29 cellular contexts compared by ENCODE assay signal in genomic region chr12:1419849-1420371, GRCh38.
"Had no signal": no experiment of that assay in that cellular context is flagged by ENCODE, and none has a peak within 500 bp of the region (broad histone marks: within the 10 kb centered on the region; RNA-seq: fewer than 3 reads in every experiment).

No MANE protein-coding gene starts in this region.

- H3K4me1 ChIP-seq: Peyer's patch had no signal

- H3K27ac Mint-ChIP-seq: activated B cell treated with CpG ODN at 0.5 μM for 24 hours; activated CD4-positive, alpha-beta memory T cell treated with anti-CD3 and anti-CD28 coated beads for 36 hours; activated CD4-positive, alpha-beta T cell treated with anti-CD3 and anti-CD28 coated beads, Interleukin-2, amount 10 ng/mL, durations not matched to agents 7 days and 5 days; activated naive CD4-positive, alpha-beta T cell treated with anti-CD3 and anti-CD28 coated beads, Interleukin-2, amount 10 ng/mL, durations not matched to agents 7 days and 5 days; activated naive CD8-positive, alpha-beta T cell treated with anti-CD3 and anti-CD28 coated beads for 36 hours; activated T-cell treated with anti-CD3 and anti-CD28 coated beads, Interleukin-2, amount 50 U/mL, for 72 hours; activated T-helper 2 cell treated with anti-CD3 and anti-CD28 coated beads, Interferon-gamma antibody, Interleukin-2, Interleukin-4, amounts not matched to agents 10 μg/mL and 5 μg/mL and 100 μg/mL, durations not matched to agents 14 hours and 24 hours and 36 hours had no signal

- H3K27me3 ChIP-seq: brain microvascular endothelial cell, cardiac muscle cell, MG63, Peyer's patch, SJSA1 had no signal

- H3K4me3 Mint-ChIP-seq: activated B cell treated with CpG ODN at 0.5 μM for 24 hours; activated CD4-positive, alpha-beta memory T cell treated with anti-CD3 and anti-CD28 coated beads for 36 hours; activated CD4-positive, alpha-beta T cell treated with anti-CD3 and anti-CD28 coated beads, Interleukin-2, amount 10 ng/mL, durations not matched to agents 7 days and 5 days; activated naive CD4-positive, alpha-beta T cell treated with anti-CD3 and anti-CD28 coated beads, Interleukin-2, amount 10 ng/mL, durations not matched to agents 7 days and 5 days; activated naive CD8-positive, alpha-beta T cell treated with anti-CD3 and anti-CD28 coated beads for 36 hours; activated T-cell treated with anti-CD3 and anti-CD28 coated beads, Interleukin-2, amount 50 U/mL, for 72 hours had no signal

- H3K4me1 Mint-ChIP-seq: activated naive CD8-positive, alpha-beta T cell treated with anti-CD3 and anti-CD28 coated beads for 36 hours had no signal

- H3K36me3 ChIP-seq: brain microvascular endothelial cell, cardiac muscle cell, Peyer's patch had no signal

- H3K27ac ChIP-seq: brain microvascular endothelial cell, cardiac muscle cell, Peyer's patch, RWPE1, SJSA1 had no signal

- H3K4me3 ChIP-seq: cardiac muscle cell, MG63, Peyer's patch, SJSA1 had no signal

- ATAC-seq: activated T-cell treated with anti-CD3 and anti-CD28 coated beads, Interleukin-2, amount 50 U/mL, for 72 hours; SK-N-SH treated with all-trans-retinoic acid at 6 μM for 48 hours had no signal

- H3K27me3 Mint-ChIP-seq: activated B cell treated with CpG ODN at 0.5 μM for 24 hours; activated CD4-positive, alpha-beta memory T cell treated with anti-CD3 and anti-CD28 coated beads for 36 hours; activated CD4-positive, alpha-beta T cell treated with anti-CD3 and anti-CD28 coated beads, Interleukin-2, amount 10 ng/mL, durations not matched to agents 7 days and 5 days; activated naive CD4-positive, alpha-beta T cell treated with anti-CD3 and anti-CD28 coated beads, Interleukin-2, amount 10 ng/mL, durations not matched to agents 7 days and 5 days; activated naive CD8-positive, alpha-beta T cell treated with anti-CD3 and anti-CD28 coated beads for 36 hours had no signal

- DNase-seq: activated B cell treated with CpG ODN at 0.5 μM for 24 hours; activated CD4-positive, alpha-beta memory T cell treated with anti-CD3 and anti-CD28 coated beads for 36 hours; activated CD4-positive, alpha-beta T cell treated with anti-CD3 and anti-CD28 coated beads for 1 hour; activated CD4-positive, alpha-beta T cell treated with anti-CD3 and anti-CD28 coated beads, Interleukin-2, amount 10 ng/mL, durations not matched to agents 7 days and 5 days; activated CD8-positive, alpha-beta memory T cell treated with anti-CD3 and anti-CD28 coated beads, Interleukin-2, amount 50 U/mL, for 4 hours; activated gamma-delta T cell treated with Interleukin-2 at 50 U/mL for 16 hours; activated naive CD4-positive, alpha-beta T cell treated with anti-CD3 and anti-CD28 coated beads, Interleukin-2, amount 10 ng/mL, durations not matched to agents 7 days and 5 days; activated naive CD8-positive, alpha-beta T cell treated with anti-CD3 and anti-CD28 coated beads for 36 hours; activated T-cell treated with anti-CD3 and anti-CD28 coated beads, Interleukin-2, amount 50 U/mL, for 72 hours; brain microvascular endothelial cell; cerebellar nuclear complex; MG63; MV-4-11; NCI-H1092 treated with DMSO at 0.1 percent for 48 hours; NCI-H1417 treated with DMSO at 0.1 percent for 48 hours; NCI-H1694 treated with DMSO at 0.1 percent for 48 hours; NCI-H2029 treated with DMSO at 0.1 percent for 48 hours; NCI-H345; NCI-H510A treated with DMSO at 0.1 percent for 48 hours; NCI-H69; NK-92 treated with Interleukin-12 subunit alpha and Interleukin-12 subunit beta, amount 100 ng/mL, for 24 hours; Peyer's patch; Right ventricle myocardium superior; SW 1271 had no signal
